8 cellular contexts compared by ENCODE assay signal in the genomic region with DNA sequence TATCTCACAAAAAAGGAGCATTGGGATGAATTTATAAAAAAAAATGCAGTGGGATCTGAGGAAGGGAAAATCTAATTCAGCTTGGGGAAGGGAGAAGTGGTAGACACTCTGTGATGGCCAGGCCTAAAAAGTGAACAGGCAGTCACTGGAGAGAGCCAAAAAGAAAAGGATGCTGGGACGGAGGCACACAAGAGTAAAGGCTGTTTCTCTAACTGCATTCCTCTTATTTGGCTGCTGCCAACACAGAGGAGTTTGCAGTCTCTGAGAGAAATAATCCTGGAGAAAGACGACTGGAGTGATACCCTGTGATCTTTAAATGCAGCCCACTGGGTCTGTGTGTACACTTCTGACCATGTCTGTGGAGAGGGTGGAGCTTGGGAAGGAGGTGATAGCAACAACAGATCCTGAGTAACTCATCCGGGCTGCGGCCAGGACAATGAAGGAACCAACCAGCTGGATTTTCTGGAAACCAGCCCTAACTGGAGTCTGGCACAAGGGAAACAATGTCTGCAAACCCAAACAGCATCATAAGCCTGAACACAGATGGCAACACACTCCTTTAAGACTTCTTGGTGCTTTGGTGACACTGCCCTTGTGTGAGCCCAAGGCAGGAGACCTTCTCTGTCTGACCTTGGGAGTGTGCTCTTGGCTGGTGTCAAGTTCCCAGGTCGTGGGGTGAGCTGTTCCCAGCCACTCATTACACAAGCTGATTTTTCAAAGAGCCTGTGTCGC. TPM values are rescaled to one million over a fixed set of nuclear protein-coding genes. Genes with fewer than 3 reads are reported as not detected.
DNase-seq lines count a peak whose midpoint lies in the region; ATAC-seq, FAIRE-seq and TF ChIP-seq lines count a peak whose summit lies in the region.
"Had no signal": no experiment of that assay in that cellular context is flagged by ENCODE, and none has a peak within 500 bp of the region (broad histone marks: within the 10 kb centered on the region; RNA-seq: fewer than 3 reads in every experiment).

No MANE protein-coding gene starts in this region.

- peaks cover 16 to 55% of the 10 kb centered on the region in 2 donors for H3K4me1 ChIP-seq in breast epithelium
- peaks cover 47% of the 10 kb centered on the region for H3K4me1 ChIP-seq in HepG2 (ENCODE audit: insufficient read depth, low read length)
- H3K4me1 ChIP-seq in endodermal cell (ENCODE audit: control insufficient read depth, insufficient read depth, low read length), result peaks cover 22% of the 10 kb centered on the region

- DNase-seq in HuH-7 (ENCODE audit: low spot score) (peak; percentile 30), breast epithelium (ENCODE audit: low spot score in 2 of 2) (no peak), HepG2 (ENCODE audit: low spot score) (peak; percentile 16), substantia nigra (lab: John Stamatoyannopoulos, UW) (peak in 36 of 49 donors; percentile 6 to 71 (median 34)), endodermal cell (no peak), NCI-H146 treated with DMSO at 0.1 percent for 48 hours (lab: John Stamatoyannopoulos, UW; ENCODE audit: unreplicated experiment) (no peak)
- no peak for DNase-seq in activated CD8-positive, alpha-beta memory T cell treated with anti-CD3 and anti-CD28 coated beads, Interleukin-2, amount 50 U/mL, for 4 hours

- TF ChIP-seq POLR2A in breast epithelium (IDR thresholded peaks at IDR 0.05), result no peak
- TF ChIP-seq POLR2A in HepG2 (IDR thresholded peaks at IDR 0.05; ENCODE audit: insufficient read depth in 1 of 2, low read depth in 2 of 2, low read length in 2 of 2), result no peak

- TF ChIP-seq EP300 in HepG2 (IDR thresholded peaks at IDR 0.05; ENCODE audit: low read depth in 2 of 2, low read length in 2 of 2) (no peak), HepG2 (CRISPR knock-in tag; IDR thresholded peaks at IDR 0.05; ENCODE audit: borderline replicate concordance) (no peak)

- TF ChIP-seq RAD21 in HepG2 (CRISPR knock-in tag; IDR thresholded peaks at IDR 0.05), result no peak

- no peaks in the 10 kb centered on the region for H3K9me3 Mint-ChIP-seq in endodermal cell

- H3K4me3 Mint-ChIP-seq in endodermal cell, result no peak overlapping the region

- H3K36me3 ChIP-seq in breast epithelium, result no peaks in the 10 kb centered on the region
- H3K36me3 ChIP-seq in HepG2 (replicated peaks in 1 of 2; ENCODE audit: control insufficient read depth in 1 of 2, insufficient read depth in 2 of 2, low read length in 2 of 2), result peaks cover 1 to 25% of the 10 kb centered on the region in 2 experiments; a peak in 3 of 5 replicates
- H3K36me3 ChIP-seq in endodermal cell (ENCODE audit: control insufficient read depth, insufficient read depth, low read length), result peaks cover 14% of the 10 kb centered on the region

- peaks cover 21% of the 10 kb centered on the region for H3K36me3 Mint-ChIP-seq in endodermal cell (ENCODE audit: low read depth)

- in situ Hi-C loops in HepG2 (cut with HindIII; ENCODE audit: extremely low pct_ligation_motif_present, low pct_unique_long_range_greater_than_20kb), result no loop called here

- H3K27ac Mint-ChIP-seq in endodermal cell, result no peak overlapping the region

- intact Hi-C loops in breast epithelium (cut with DNase I; ENCODE audit: low total_unique reads) (no loop called here), HepG2 (cut with micrococcal nuclease; ENCODE audit: unreplicated experiment) (no loop called here)

- CTCF ChIA-PET in HepG2 (lab: Yijun Ruan, JAX; ENCODE audit: low intra/inter-chr PET ratio, low total read pairs), result no interaction called here

- POLR2A ChIA-PET in HepG2 (lab: Yijun Ruan, JAX), result interaction anchor here (2.1 kb wide), 1 partner anchor 9 kb away, joined by 7 read pairs; no protein-coding TSS in a partner anchor

- peaks cover 27% of the 10 kb centered on the region for H3K79me2 ChIP-seq in HepG2 (ENCODE audit: insufficient read depth, low read length)

- H3K4me3 ChIP-seq in breast epithelium (no peak overlapping the region), HepG2 (replicated peaks in 1 of 3; ENCODE audit: insufficient read depth in 1 of 3, low read depth in 2 of 3, low read length in 3 of 3) (no peak overlapping the region), endodermal cell (ENCODE audit: low read length) (no peak overlapping the region)

- no peak overlapping the region for H3K9ac ChIP-seq in HepG2 (ENCODE audit: insufficient read depth, low read depth, low read length)
- no peak overlapping the region for H3K9ac ChIP-seq in endodermal cell (ENCODE audit: extremely low read depth, low read length, poor library complexity, severe bottlenecking)

- no peaks in the 10 kb centered on the region for H3K27me3 ChIP-seq in breast epithelium
- H3K27me3 ChIP-seq in HepG2 (ENCODE audit: control insufficient read depth in 1 of 2, insufficient read depth in 2 of 2, low read length in 2 of 2), result no peaks in the 10 kb centered on the region
- H3K27me3 ChIP-seq in endodermal cell (ENCODE audit: control insufficient read depth, insufficient read depth, low read length, poor library complexity, severe bottlenecking), result no peaks in the 10 kb centered on the region

- H3K4me2 ChIP-seq in HepG2 (ENCODE audit: low read depth, low read length), result 0 out of 2 replicates have a peak overlapping the region, but pooled peaks have one; percentile 2

- WGBS in HepG2 (ENCODE audit: low lambda C conversion rate), result 86% methylated on average over 5 of the region's 6 CpGs
- 91 to 97% methylated on average over 5 to 6 of the region's 6 CpGs for WGBS in endodermal cell (ENCODE audit: insufficient coverage in 1 of 2, insufficient read length in 1 of 2), 2 experiments

- TF ChIP-seq CTCF in breast epithelium (IDR thresholded peaks at IDR 0.05) (no peak), HepG2 (CRISPR knock-in tag; IDR thresholded peaks at IDR 0.05) (no peak), endodermal cell (conservative IDR thresholded peaks at IDR 0.05) (no peak)

- no peak for FAIRE-seq in HepG2 (lab: Jason Lieb, UNC)

- peaks cover 44% of the 10 kb centered on the region for H3K4me1 Mint-ChIP-seq in endodermal cell

- no peaks in the 10 kb centered on the region for H3K27me3 Mint-ChIP-seq in endodermal cell (ENCODE audit: insufficient read depth)

- H2AFZ ChIP-seq in HepG2 (ENCODE audit: low read length), result no peak overlapping the region

- H3K27ac ChIP-seq in breast epithelium, result peak overlapping the region; percentile 81
- H3K27ac ChIP-seq in HepG2 (ENCODE audit: extremely low read length, insufficient read depth, low read length), result no peak overlapping the region
- peak overlapping the region; percentile 62 for H3K27ac ChIP-seq in substantia nigra (ENCODE audit: low read depth, low read length, poor library complexity, severe bottlenecking)
- no peak overlapping the region for H3K27ac ChIP-seq in endodermal cell (ENCODE audit: low read depth, low read length)

- no peaks in the 10 kb centered on the region for H3K9me3 ChIP-seq in breast epithelium
- no peaks in the 10 kb centered on the region for H3K9me3 ChIP-seq in HepG2 (ENCODE audit: low read length)
- no peaks in the 10 kb centered on the region for H3K9me3 ChIP-seq in endodermal cell (ENCODE audit: control insufficient read depth, low read length)

- no TSS peak for BruUV-seq in HepG2 (replicated peaks; lab: Mats Ljungman, UMichigan)

- no peaks in the 10 kb centered on the region for H4K20me1 ChIP-seq in HepG2 (ENCODE audit: insufficient read depth, low read length)

- no peak for ATAC-seq in HepG2

RNA-seq across cellular contexts. Expression of gene FYCO1, which starts 8.1 kb away (rescaled TPM):
- total RNA-seq in breast epithelium, result 10 to 100 TPM; 40.7 to 48.2 (median 44.6) TPM
- total RNA-seq in HepG2 (2016; rRNA removed; fragmentation: Illumina TruSeq; extraction: Trizol), result 2.7 and 4.9 TPM in 2 replicates
- 0.44 and 0.51 TPM in 2 replicates for total RNA-seq in HepG2 (2016; cell fraction: cytosol; rRNA removed; fragmentation: Illumina TruSeq; extraction: Trizol; ENCODE audit: low read depth)
- 2.3 and 4.4 TPM in 2 replicates for total RNA-seq in HepG2 (2016; cell fraction: insoluble cytoplasmic fraction; rRNA removed; fragmentation: Illumina TruSeq; extraction: Trizol)
- 1.7 and 1.8 TPM in 2 replicates for total RNA-seq in HepG2 (2016; cell fraction: membrane; rRNA removed; fragmentation: Illumina TruSeq; extraction: Trizol)
- total RNA-seq in HepG2 (2016; cell fraction: nucleus; rRNA removed; fragmentation: Illumina TruSeq; extraction: Trizol), result 6.1 and 6.5 TPM in 2 replicates
- 4.2 and 6.0 TPM in 2 replicates for polyA plus RNA-seq in HepG2 (2011; rRNA removed)
- 2.8 and 3.3 TPM in 2 replicates for polyA plus RNA-seq in HepG2 (2011; cell fraction: cytosol; rRNA removed)
- 7.9 and 8.8 TPM in 2 replicates for polyA plus RNA-seq in HepG2 (2011; cell fraction: nucleus; rRNA removed)
- 4.1 and 4.9 TPM in 2 replicates for polyA plus RNA-seq in HepG2 (2012)
- 0.37 and 0.40 TPM in 2 replicates for polyA plus RNA-seq in HepG2 (2016; cell fraction: cytosol; fragmentation: Illumina TruSeq; extraction: Trizol; ENCODE audit: low read depth)
- polyA plus RNA-seq in HepG2 (2016; cell fraction: insoluble cytoplasmic fraction; fragmentation: Illumina TruSeq; extraction: Trizol; ENCODE audit: low read depth), result 4.1 and 5.1 TPM in 2 replicates
- 0.71 and 0.74 TPM in 2 replicates for polyA plus RNA-seq in HepG2 (2016; cell fraction: membrane; fragmentation: Illumina TruSeq; extraction: Trizol; ENCODE audit: low read depth)
- polyA plus RNA-seq in HepG2 (2016; cell fraction: nucleus; fragmentation: Illumina TruSeq; extraction: Trizol; ENCODE audit: insufficient read depth, low read depth), result 7.0 and 7.3 TPM in 2 replicates
- polyA minus RNA-seq in HepG2 (2011; rRNA and poly(A)+ RNA removed; ENCODE audit: low replicate concordance), result 15.1 and 17.0 TPM in 2 replicates
- polyA minus RNA-seq in HepG2 (2011; cell fraction: cytosol; rRNA and poly(A)+ RNA removed), result 3.4 and 4.2 TPM in 2 replicates
- 10.8 and 19.3 TPM in 2 replicates for polyA minus RNA-seq in HepG2 (2011; cell fraction: nucleus; rRNA and poly(A)+ RNA removed)
- total RNA-seq in endodermal cell, result 10 to 100 TPM; 11.3 to 11.8 TPM
- 7.5 TPM for polyA plus RNA-seq in endodermal cell (2013, experiment 1 of 2)
- 6.5 TPM for polyA plus RNA-seq in endodermal cell (2013, experiment 2 of 2)

RNA-seq across cellular contexts. Expression of gene XCR1, which starts 39.7 kb away (rescaled TPM):
- total RNA-seq in breast epithelium (under 1 TPM; under 0.01 TPM), HepG2 (2016; rRNA removed; fragmentation: Illumina TruSeq; extraction: Trizol) (not detected in 2 replicates), endodermal cell (not detected)
- total RNA-seq in HepG2 (2016; cell fraction: cytosol; rRNA removed; fragmentation: Illumina TruSeq; extraction: Trizol; ENCODE audit: low read depth), result not detected in 2 replicates
- total RNA-seq in HepG2 (2016; cell fraction: insoluble cytoplasmic fraction; rRNA removed; fragmentation: Illumina TruSeq; extraction: Trizol), result not detected in 2 replicates
- total RNA-seq in HepG2 (2016; cell fraction: membrane; rRNA removed; fragmentation: Illumina TruSeq; extraction: Trizol), result not detected in 2 replicates
- total RNA-seq in HepG2 (2016; cell fraction: nucleus; rRNA removed; fragmentation: Illumina TruSeq; extraction: Trizol), result not detected in 2 replicates
- polyA plus RNA-seq in HepG2 (2011; rRNA removed), result not detected in 2 replicates
- not detected in 2 replicates for polyA plus RNA-seq in HepG2 (2011; cell fraction: cytosol; rRNA removed)
- polyA plus RNA-seq in HepG2 (2011; cell fraction: nucleus; rRNA removed), result not detected in 2 replicates
- not detected in 2 replicates for polyA plus RNA-seq in HepG2 (2012)
- polyA plus RNA-seq in HepG2 (2016; cell fraction: cytosol; fragmentation: Illumina TruSeq; extraction: Trizol; ENCODE audit: low read depth), result not detected in 2 replicates
- not detected in 2 replicates for polyA plus RNA-seq in HepG2 (2016; cell fraction: insoluble cytoplasmic fraction; fragmentation: Illumina TruSeq; extraction: Trizol; ENCODE audit: low read depth)
- not detected in 2 replicates for polyA plus RNA-seq in HepG2 (2016; cell fraction: membrane; fragmentation: Illumina TruSeq; extraction: Trizol; ENCODE audit: low read depth)
- polyA plus RNA-seq in HepG2 (2016; cell fraction: nucleus; fragmentation: Illumina TruSeq; extraction: Trizol; ENCODE audit: insufficient read depth, low read depth), result not detected in 2 replicates
- 0.05 TPM in 1 of 2 replicates, not detected in the other for polyA minus RNA-seq in HepG2 (2011; rRNA and poly(A)+ RNA removed; ENCODE audit: low replicate concordance)
- not detected in 2 replicates for polyA minus RNA-seq in HepG2 (2011; cell fraction: cytosol; rRNA and poly(A)+ RNA removed)
- not detected in 2 replicates for polyA minus RNA-seq in HepG2 (2011; cell fraction: nucleus; rRNA and poly(A)+ RNA removed)
- not detected for polyA plus RNA-seq in endodermal cell (2013, experiment 1 of 2)
- polyA plus RNA-seq in endodermal cell (2013, experiment 2 of 2), result not detected
- total RNA-seq: subcutaneous adipose tissue had no signal

RNA-seq across cellular contexts. Expression of gene CXCR6, which starts 44.3 kb away (rescaled TPM):
- total RNA-seq in breast epithelium (1 to 10 TPM in 2 of 3 donors, under 1 TPM in 1; 0.64 to 4.5 (median 4.3) TPM), HepG2 (2016; rRNA removed; fragmentation: Illumina TruSeq; extraction: Trizol) (not detected in 2 replicates), endodermal cell (not detected)
- total RNA-seq in HepG2 (2016; cell fraction: cytosol; rRNA removed; fragmentation: Illumina TruSeq; extraction: Trizol; ENCODE audit: low read depth), result not detected in 2 replicates
- total RNA-seq in HepG2 (2016; cell fraction: insoluble cytoplasmic fraction; rRNA removed; fragmentation: Illumina TruSeq; extraction: Trizol), result not detected in 2 replicates
- total RNA-seq in HepG2 (2016; cell fraction: membrane; rRNA removed; fragmentation: Illumina TruSeq; extraction: Trizol), result not detected in 2 replicates
- total RNA-seq in HepG2 (2016; cell fraction: nucleus; rRNA removed; fragmentation: Illumina TruSeq; extraction: Trizol), result not detected in 2 replicates
- not detected in 2 replicates for polyA plus RNA-seq in HepG2 (2011; rRNA removed)
- polyA plus RNA-seq in HepG2 (2011; cell fraction: cytosol; rRNA removed), result not detected in 2 replicates
- polyA plus RNA-seq in HepG2 (2011; cell fraction: nucleus; rRNA removed), result not detected in 2 replicates
- 0.07 and 0.17 TPM in 2 replicates for polyA plus RNA-seq in HepG2 (2012)
- polyA plus RNA-seq in HepG2 (2016; cell fraction: cytosol; fragmentation: Illumina TruSeq; extraction: Trizol; ENCODE audit: low read depth), result not detected in 2 replicates
- polyA plus RNA-seq in HepG2 (2016; cell fraction: insoluble cytoplasmic fraction; fragmentation: Illumina TruSeq; extraction: Trizol; ENCODE audit: low read depth), result not detected in 2 replicates
- polyA plus RNA-seq in HepG2 (2016; cell fraction: membrane; fragmentation: Illumina TruSeq; extraction: Trizol; ENCODE audit: low read depth), result not detected in 2 replicates
- not detected in 2 replicates for polyA plus RNA-seq in HepG2 (2016; cell fraction: nucleus; fragmentation: Illumina TruSeq; extraction: Trizol; ENCODE audit: insufficient read depth, low read depth)
- not detected in 2 replicates for polyA minus RNA-seq in HepG2 (2011; rRNA and poly(A)+ RNA removed; ENCODE audit: low replicate concordance)
- not detected in 2 replicates for polyA minus RNA-seq in HepG2 (2011; cell fraction: cytosol; rRNA and poly(A)+ RNA removed)
- not detected in 2 replicates for polyA minus RNA-seq in HepG2 (2011; cell fraction: nucleus; rRNA and poly(A)+ RNA removed)
- polyA plus RNA-seq in endodermal cell (2013, experiment 1 of 2), result not detected
- not detected for polyA plus RNA-seq in endodermal cell (2013, experiment 2 of 2)

Comparison
In these comparisons a context has a peak if more than half of its experiments do, and no peak if none do; other contexts are left out.
1. DNase-seq: peak in HuH-7 (single experiment), HepG2 (single experiment) and substantia nigra (36 of 49); none in breast epithelium (0 of 2), endodermal cell (single experiment), activated CD8-positive, alpha-beta memory T cell treated with anti-CD3 and anti-CD28 coated beads, Interleukin-2, amount 50 U/mL, for 4 hours (single experiment) and NCI-H146 treated with DMSO at 0.1 percent for 48 hours (single experiment).
2. H3K27ac ChIP-seq: peak in breast epithelium (2 of 2) and substantia nigra (single experiment); none in HepG2 (single experiment) and endodermal cell (single experiment).